17 cellular contexts compared by ENCODE assay signal in genomic region chr7:34850681-34851080, GRCh38.
DNase-seq lines count a peak whose midpoint lies in the region; ATAC-seq and TF ChIP-seq lines count a peak whose summit lies in the region.
"Had no signal": no experiment of that assay in that cellular context is flagged by ENCODE, and none has a peak within 500 bp of the region (broad histone marks: within the 10 kb centered on the region; RNA-seq: fewer than 3 reads in every experiment).

No MANE protein-coding gene starts in this region.

- CTCF ChIA-PET in SK-N-SH (lab: Yijun Ruan, JAX), result interaction anchor here (1.1 kb wide), 1 partner anchor 28 kb away, joined by 3 read pairs; no protein-coding TSS in a partner anchor
- CTCF ChIA-PET in activated CD8-positive, alpha-beta T cell treated with anti-CD3 and anti-CD28 coated beads, Interleukin-2, amount 10 ng/mL, durations not matched to agents 7 days and 5 days (lab: Charles Lee), result no interaction called here

- no peaks in the 10 kb centered on the region for H3K9me2 ChIP-seq in SK-N-SH

- H2BK5ac ChIP-seq in neuronal stem cell (ENCODE audit: low read length), result no peak overlapping the region

- H2AFZ ChIP-seq in SK-N-SH (ENCODE audit: low read depth) (no peak overlapping the region), neuronal stem cell (ENCODE audit: low read length) (no peak overlapping the region)
- H2AFZ ChIP-seq: GM23338 had no signal

- peaks cover 0 to 17% (median 3%) of the 10 kb centered on the region in 5 experiments for H3K9me3 Mint-ChIP-seq in brain
- H3K9me3 Mint-ChIP-seq in activated CD8-positive, alpha-beta T cell treated with anti-CD3 and anti-CD28 coated beads, Interleukin-2, amount 10 ng/mL, durations not matched to agents 7 days and 5 days (ENCODE audit: insufficient read depth), result no peaks in the 10 kb centered on the region
- H3K9me3 Mint-ChIP-seq: CD8-positive, alpha-beta memory T cell; GM23338; H9 had no signal

- H3K79me1 ChIP-seq in neuronal stem cell (ENCODE audit: low read depth, low read length), result no peaks in the 10 kb centered on the region

- H3K27me3 ChIP-seq in SK-N-SH (ENCODE audit: insufficient read depth) (no peaks in the 10 kb centered on the region), Peyer's patch (no peaks in the 10 kb centered on the region), neuronal stem cell (ENCODE audit: control insufficient read depth in 3 of 3, insufficient read depth in 3 of 3, low read depth in 1 of 3, low read length in 3 of 3) (no peaks in the 10 kb centered on the region)
- H3K27me3 ChIP-seq: BLaER1 had no signal

- no peaks in the 10 kb centered on the region for H3F3A ChIP-seq in SK-N-SH (replicated peaks; ENCODE audit: insufficient read depth)

- H3K14ac ChIP-seq in neuronal stem cell (ENCODE audit: low read length), result no peak overlapping the region

- H3K4me3 ChIP-seq in SK-N-SH (ENCODE audit: low read depth in 2 of 2, low read length in 1 of 2) (no peak overlapping the region), Peyer's patch (no peak overlapping the region), neuronal stem cell (ENCODE audit: low read length in 2 of 2) (no peak overlapping the region)
- H3K4me3 ChIP-seq: BLaER1, GM12878, GM23338 had no signal

- H4K91ac ChIP-seq in neuronal stem cell (ENCODE audit: low read depth, low read length, poor library complexity), result no peak overlapping the region

- no peak for TF ChIP-seq RAD21 in SK-N-SH (IDR thresholded peaks at IDR 0.05; ENCODE audit: low read length)

- DNase-seq in SK-N-SH, result peak; percentile 15
- peak; percentile 48 to 60 for DNase-seq in lung microvascular endothelial cell (ENCODE audit: low read depth in 2 of 2)
- DNase-seq in Peyer's patch, result no peak
- no peak for DNase-seq in activated CD8-positive, alpha-beta T cell treated with anti-CD3 and anti-CD28 coated beads, Interleukin-2, amount 10 ng/mL, durations not matched to agents 7 days and 5 days
- no peak for DNase-seq in neuronal stem cell (ENCODE audit: low spot score)
- DNase-seq: AML-193; Caco-2; CD8-positive, alpha-beta memory T cell; DND-41; H9 had no signal

- H3K4me1 ChIP-seq in SK-N-SH (ENCODE audit: control insufficient read depth in 1 of 2, insufficient read depth in 2 of 2, low read depth in 1 of 2, low read length in 1 of 2) (no peaks in the 10 kb centered on the region; a peak in 1 of 4 replicates), Peyer's patch (no peaks in the 10 kb centered on the region), neuronal stem cell (ENCODE audit: control insufficient read depth in 2 of 2, insufficient read depth in 1 of 2, low read depth in 1 of 2, low read length in 2 of 2) (no peaks in the 10 kb centered on the region)
- H3K4me1 ChIP-seq: BLaER1, Caco-2 had no signal

- H2BK12ac ChIP-seq in neuronal stem cell (ENCODE audit: low read length), result no peak overlapping the region

- H3K4me2 ChIP-seq in SK-N-SH (no peak overlapping the region), neuronal stem cell (ENCODE audit: insufficient read depth, low read length, poor library complexity, severe bottlenecking) (no peak overlapping the region)
- H3K4me2 ChIP-seq: BLaER1, GM23338 had no signal

- WGBS in SK-N-SH (ENCODE audit: low lambda C conversion rate), result 49% methylated on average over 8 of the region's 8 CpGs
- no CpG with 5 or more reads among the region's 8 CpGs for whole genome bisulfite sequencing in neuronal stem cell (ENCODE audit: extremely low coverage in 2 of 2, insufficient read length in 2 of 2, insufficient replicate concordance in 1 of 2), 2 donors

- no peak overlapping the region for H2BK15ac ChIP-seq in neuronal stem cell (ENCODE audit: low read length)

- no peak for TF ChIP-seq CTCF in SK-N-SH (IDR thresholded peaks at IDR 0.05)
- TF ChIP-seq CTCF in brain (conservative IDR thresholded peaks at IDR 0.05), result no peak
- no peak for TF ChIP-seq CTCF in Peyer's patch (IDR thresholded peaks at IDR 0.05)

- H4K8ac ChIP-seq in neuronal stem cell (ENCODE audit: low read depth, low read length), result no peak overlapping the region

- H2BK120ac ChIP-seq in neuronal stem cell (ENCODE audit: low read depth, low read length), result no peak overlapping the region

- H3K4me3 Mint-ChIP-seq in brain, result peak overlapping the region in 2 of 5 experiments; percentile 40 to 43
- H3K4me3 Mint-ChIP-seq in activated CD8-positive, alpha-beta T cell treated with anti-CD3 and anti-CD28 coated beads, Interleukin-2, amount 10 ng/mL, durations not matched to agents 7 days and 5 days, result no peak overlapping the region
- H3K4me3 Mint-ChIP-seq: CD8-positive, alpha-beta memory T cell; GM23338; H9 had no signal

- no peak overlapping the region for H3K4ac ChIP-seq in neuronal stem cell (ENCODE audit: low read length)

- TF ChIP-seq EP300 in SK-N-SH (IDR thresholded peaks at IDR 0.05; ENCODE audit: borderline replicate concordance in 1 of 2, low read depth in 1 of 2, low read length in 1 of 2), result no peak

- H4K20me1 ChIP-seq in SK-N-SH (ENCODE audit: insufficient read depth), result no peaks in the 10 kb centered on the region
- H4K20me1 ChIP-seq: BLaER1 had no signal

- no peak overlapping the region for H3K18ac ChIP-seq in neuronal stem cell (ENCODE audit: low read length)

- no peak overlapping the region for H2AK5ac ChIP-seq in neuronal stem cell (ENCODE audit: low read depth, low read length)

- peaks cover 18% of the 10 kb centered on the region for H3K4me1 Mint-ChIP-seq in brain
- no peaks in the 10 kb centered on the region for H3K4me1 Mint-ChIP-seq in activated CD8-positive, alpha-beta T cell treated with anti-CD3 and anti-CD28 coated beads, Interleukin-2, amount 10 ng/mL, durations not matched to agents 7 days and 5 days (ENCODE audit: low read depth)
- H3K4me1 Mint-ChIP-seq: CD8-positive, alpha-beta memory T cell had no signal

- no peaks in the 10 kb centered on the region for H3K9me3 ChIP-seq in SK-N-SH
- no peaks in the 10 kb centered on the region for H3K9me3 ChIP-seq in Peyer's patch
- H3K9me3 ChIP-seq in neuronal stem cell (replicated peaks in 1 of 2; ENCODE audit: control insufficient read depth in 2 of 2, insufficient read depth in 1 of 2, low read depth in 1 of 2, low read length in 2 of 2), result no peaks in the 10 kb centered on the region
- H3K9me3 ChIP-seq: BLaER1, Caco-2 had no signal

- H3K36me3 Mint-ChIP-seq in brain, result no peaks in the 10 kb centered on the region
- no peaks in the 10 kb centered on the region for H3K36me3 Mint-ChIP-seq in activated CD8-positive, alpha-beta T cell treated with anti-CD3 and anti-CD28 coated beads, Interleukin-2, amount 10 ng/mL, durations not matched to agents 7 days and 5 days (ENCODE audit: low read depth)
- H3K36me3 Mint-ChIP-seq: CD8-positive, alpha-beta memory T cell had no signal

- TF ChIP-seq POLR2A in Peyer's patch (IDR thresholded peaks at IDR 0.05), result no peak

- H3K36me3 ChIP-seq in SK-N-SH (replicated peaks in 1 of 2; ENCODE audit: control insufficient read depth in 1 of 2, insufficient read depth in 2 of 2, low read length in 1 of 2) (no peaks in the 10 kb centered on the region), Peyer's patch (no peaks in the 10 kb centered on the region), neuronal stem cell (replicated peaks in 1 of 2; ENCODE audit: control insufficient read depth in 2 of 2, insufficient read depth in 2 of 2, low read length in 2 of 2) (no peaks in the 10 kb centered on the region)
- H3K36me3 ChIP-seq: BLaER1 had no signal

- H3K23ac ChIP-seq in neuronal stem cell (ENCODE audit: low read depth, low read length, poor library complexity), result no peak overlapping the region

- no peaks in the 10 kb centered on the region for H3K79me2 ChIP-seq in SK-N-SH (ENCODE audit: insufficient read depth)

- peak overlapping the region in 4 of 5 experiments; percentile 35 to 88 (median 62) for H3K27ac Mint-ChIP-seq in brain
- no peak overlapping the region for H3K27ac Mint-ChIP-seq in activated CD8-positive, alpha-beta T cell treated with anti-CD3 and anti-CD28 coated beads, Interleukin-2, amount 10 ng/mL, durations not matched to agents 7 days and 5 days
- H3K27ac Mint-ChIP-seq: CD8-positive, alpha-beta memory T cell; GM23338; H9 had no signal

- H3K27ac ChIP-seq in SK-N-SH (ENCODE audit: low read depth in 2 of 2, low read length in 1 of 2) (no peak overlapping the region), Peyer's patch (no peak overlapping the region), neuronal stem cell (replicated peaks; ENCODE audit: low read length) (no peak overlapping the region)
- H3K27ac ChIP-seq: 22Rv1, BLaER1 had no signal

- POLR2A ChIA-PET in SK-N-SH (lab: Yijun Ruan, JAX), result interaction anchor here (1.2 kb wide), 1 partner anchor 14 kb away, joined by 3 read pairs; no protein-coding TSS in a partner anchor
- POLR2A ChIA-PET in activated CD8-positive, alpha-beta T cell treated with anti-CD3 and anti-CD28 coated beads, Interleukin-2, amount 10 ng/mL, durations not matched to agents 7 days and 5 days (lab: Charles Lee), result no interaction called here

- no peak overlapping the region for H3K9ac ChIP-seq in SK-N-SH
- H3K9ac ChIP-seq in neuronal stem cell (ENCODE audit: low read depth, low read length, poor library complexity), result no peak overlapping the region
- H3K9ac ChIP-seq: BLaER1 had no signal

- peaks cover 5% of the 10 kb centered on the region for H3K27me3 Mint-ChIP-seq in brain
- H3K27me3 Mint-ChIP-seq in activated CD8-positive, alpha-beta T cell treated with anti-CD3 and anti-CD28 coated beads, Interleukin-2, amount 10 ng/mL, durations not matched to agents 7 days and 5 days (ENCODE audit: low read depth), result no peaks in the 10 kb centered on the region

- ATAC-seq in SK-N-SH treated with all-trans-retinoic acid at 6 μM for 48 hours, result no peak
- ATAC-seq in GM21529 (IDR thresholded peaks at IDR 0.05; ENCODE audit: unreplicated experiment), result no peak
- no peak for ATAC-seq in activated CD8-positive, alpha-beta T cell treated with anti-CD3 and anti-CD28 coated beads, Interleukin-2, amount 10 ng/mL, durations not matched to agents 7 days and 5 days
- ATAC-seq: GM12878, GM23338 had no signal

TF ChIP-seq in SK-N-SH, 30 proteins besides CTCF, POLR2A, EP300 and RAD21 (continues in another document):
- TF ChIP-seq USF2 (IDR thresholded peaks at IDR 0.05; ENCODE audit: borderline replicate concordance, low read depth, low read length), result no peak

TF ChIP-seq in SK-N-SH treated with all-trans-retinoic acid at 6 μM for 48 hours, 23 proteins besides CTCF, POLR2A, EP300 and RAD21 (continues in another document):
- TF ChIP-seq CREB5 (CRISPR knock-in tag; IDR thresholded peaks at IDR 0.05; ENCODE audit: low read depth), result no peak
- no peak for TF ChIP-seq GLIS3 (CRISPR knock-in tag; IDR thresholded peaks at IDR 0.05)
- no peak for TF ChIP-seq ZNF565 (CRISPR knock-in tag; conservative IDR thresholded peaks at IDR 0.05; ENCODE audit: low read depth)

Comparison
In these comparisons a context has a peak if more than half of its experiments do, and no peak if none do; other contexts are left out.
1. DNase-seq: peak in SK-N-SH (single experiment) and lung microvascular endothelial cell (2 of 2); none in Peyer's patch (0 of 3), activated CD8-positive, alpha-beta T cell treated with anti-CD3 and anti-CD28 coated beads, Interleukin-2, amount 10 ng/mL, durations not matched to agents 7 days and 5 days (single experiment) and neuronal stem cell (single experiment).